28 cellular contexts compared by ENCODE assay signal in the genomic region with DNA sequence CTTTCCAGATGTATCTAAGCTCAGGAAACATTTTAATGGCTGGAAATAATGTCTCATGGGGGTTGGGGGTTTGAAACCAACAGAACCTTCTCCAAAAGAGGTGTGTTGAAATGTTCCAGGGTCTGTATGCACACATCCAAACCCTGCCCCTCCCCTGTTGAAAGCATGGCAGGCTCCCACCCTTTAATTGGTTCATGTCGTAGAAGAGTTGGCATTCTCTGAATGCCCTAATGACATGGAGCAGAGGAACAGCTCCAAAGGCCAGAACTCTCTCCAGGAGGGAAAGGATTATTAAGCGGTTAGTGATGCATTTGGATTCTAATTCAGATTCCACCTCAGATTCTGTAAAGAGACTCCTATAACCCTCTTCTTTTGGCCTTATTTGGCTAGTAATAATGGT.
"Had no signal": no experiment of that assay in that cellular context is flagged by ENCODE, and none has a peak within 500 bp of the region (broad histone marks: within the 10 kb centered on the region; RNA-seq: fewer than 3 reads in every experiment).

No MANE protein-coding gene starts in this region.

- H3K27me3 ChIP-seq: ascending aorta, dorsolateral prefrontal cortex, heart left ventricle, spleen, uterus had no signal

- H3K4me1 ChIP-seq: parathyroid adenoma, uterus had no signal

- H3K9ac ChIP-seq: parathyroid adenoma had no signal

- H3K36me3 ChIP-seq: ascending aorta, heart left ventricle, spleen, thoracic aorta, uterus, WERI-Rb-1 had no signal

- ATAC-seq: activated CD4-positive, CD25-positive, alpha-beta regulatory T cell treated with anti-CD3 and anti-CD28 coated beads, Interleukin-2, amount 50 U/mL, for 24 hours; heart left ventricle; left colon; naive thymus-derived CD4-positive, alpha-beta T cell; right cardiac atrium; stimulated activated naive CD8-positive, alpha-beta T cell treated with anti-CD3 and anti-CD28 coated beads, Interleukin-15, Interleukin-2, amounts not matched to agents 100 U/mL and 50 U/mL, for 24 hours had no signal

- H3K27ac ChIP-seq: ascending aorta, heart left ventricle, parathyroid adenoma, spleen, thoracic aorta, WERI-Rb-1 had no signal

- H3K9me3 ChIP-seq: ascending aorta, thoracic aorta, uterus had no signal

- H3K4me3 ChIP-seq: ascending aorta, dorsolateral prefrontal cortex, heart left ventricle, spleen, thoracic aorta, uterus had no signal

- DNase-seq: activated CD4-positive, alpha-beta memory T cell treated with anti-CD3 and anti-CD28 coated beads for 36 hours; activated CD4-positive, alpha-beta T cell treated with anti-CD3 and anti-CD28 coated beads for 48 hours; activated CD8-positive, alpha-beta memory T cell treated with anti-CD3 and anti-CD28 coated beads, Interleukin-2, amount 50 U/mL, for 4 hours; activated gamma-delta T cell; activated naive CD4-positive, alpha-beta T cell treated with anti-CD3 and anti-CD28 coated beads, Interleukin-2, amount 10 ng/mL, durations not matched to agents 7 days and 5 days; activated naive CD8-positive, alpha-beta T cell treated with anti-CD3 and anti-CD28 coated beads, Interleukin-2, amount 10 ng/mL, durations not matched to agents 7 days and 5 days; activated T-cell treated with anti-CD3 and anti-CD28 coated beads, Interleukin-2, amount 50 U/mL, for 1 hour; dorsolateral prefrontal cortex; effector memory CD4-positive, alpha-beta T cell; heart left ventricle; hypothalamus; immature natural killer cell; kidney; left colon; mammary epithelial cell; naive thymus-derived CD4-positive, alpha-beta T cell; occipital lobe; right cardiac atrium; spleen; stimulated activated naive CD8-positive, alpha-beta T cell treated with anti-CD3 and anti-CD28 coated beads, Interleukin-15, Interleukin-2, amounts not matched to agents 100 U/mL and 50 U/mL, for 24 hours; T-helper 9 cell; trophoblast cell; uterus; WERI-Rb-1 had no signal
